In the genomic region with DNA sequence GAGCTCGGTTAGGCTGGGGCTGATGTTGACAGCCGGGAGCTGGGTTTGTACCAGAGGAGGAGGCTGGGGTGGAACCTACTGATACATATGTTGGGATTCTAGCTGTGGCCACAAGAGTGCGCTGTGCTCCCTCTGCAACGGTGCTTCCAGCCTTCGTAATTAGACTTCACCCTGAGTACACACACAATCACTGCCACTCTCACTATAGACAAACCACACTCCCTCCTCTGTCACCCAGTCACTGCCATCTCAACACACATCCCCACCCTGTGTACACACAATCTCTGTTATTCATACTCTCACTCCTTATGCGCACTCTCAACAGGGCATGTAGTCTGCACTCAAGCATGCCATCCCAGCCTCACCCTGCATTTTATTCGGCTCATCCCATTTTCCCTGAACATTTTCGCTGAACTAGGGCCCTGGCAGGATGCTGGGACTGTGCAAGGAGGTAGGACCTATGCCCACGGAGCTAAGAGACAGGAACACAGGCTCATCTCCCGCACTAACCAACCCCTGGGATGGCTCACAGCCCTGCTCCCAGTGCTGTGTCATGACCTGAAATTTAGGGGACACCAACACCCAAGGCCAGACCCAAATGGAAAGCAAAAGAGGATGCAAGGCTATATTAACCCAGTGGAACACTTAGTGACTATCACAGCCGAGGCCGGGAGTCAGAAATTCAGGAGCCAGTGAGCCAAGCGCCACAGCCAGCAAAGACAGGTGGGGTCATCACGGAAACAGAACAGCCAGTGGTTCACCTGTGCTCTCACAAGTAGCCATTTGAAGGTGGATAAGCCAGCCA, we compare ENCODE assay signal across 1 cellular context.
TF ChIP-seq lines count a peak whose summit lies in the region.

No MANE protein-coding gene starts in this region.

TF ChIP-seq in liver, 16 proteins besides CTCF, POLR2A, EP300 and RAD21:
- TF ChIP-seq, protein P1, sequence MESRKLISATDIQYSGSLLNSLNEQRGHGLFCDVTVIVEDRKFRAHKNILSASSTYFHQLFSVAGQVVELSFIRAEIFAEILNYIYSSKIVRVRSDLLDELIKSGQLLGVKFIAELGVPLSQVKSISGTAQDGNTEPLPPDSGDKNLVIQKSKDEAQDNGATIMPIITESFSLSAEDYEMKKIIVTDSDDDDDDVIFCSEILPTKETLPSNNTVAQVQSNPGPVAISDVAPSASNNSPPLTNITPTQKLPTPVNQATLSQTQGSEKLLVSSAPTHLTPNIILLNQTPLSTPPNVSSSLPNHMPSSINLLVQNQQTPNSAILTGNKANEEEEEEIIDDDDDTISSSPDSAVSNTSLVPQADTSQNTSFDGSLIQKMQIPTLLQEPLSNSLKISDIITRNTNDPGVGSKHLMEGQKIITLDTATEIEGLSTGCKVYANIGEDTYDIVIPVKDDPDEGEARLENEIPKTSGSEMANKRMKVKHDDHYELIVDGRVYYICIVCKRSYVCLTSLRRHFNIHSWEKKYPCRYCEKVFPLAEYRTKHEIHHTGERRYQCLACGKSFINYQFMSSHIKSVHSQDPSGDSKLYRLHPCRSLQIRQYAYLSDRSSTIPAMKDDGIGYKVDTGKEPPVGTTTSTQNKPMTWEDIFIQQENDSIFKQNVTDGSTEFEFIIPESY (IDR thresholded peaks at IDR 0.05), result no peak
- peak; percentile 74 for TF ChIP-seq SP1 (IDR thresholded peaks at IDR 0.05)
- peak; percentile 85 for TF ChIP-seq HNF4G (IDR thresholded peaks at IDR 0.05)
- no peak for TF ChIP-seq YY1 (IDR thresholded peaks at IDR 0.05)
- TF ChIP-seq RXRA (IDR thresholded peaks at IDR 0.05), result peak; percentile 35 to 52
- TF ChIP-seq FOXA1 (IDR thresholded peaks at IDR 0.05), result peak; percentile 79
- TF ChIP-seq REST (IDR thresholded peaks at IDR 0.05), result peak; percentile 30
- peak; percentile 84 to 94 for TF ChIP-seq HNF4A (conservative IDR thresholded peaks at IDR 0.05)
- peak; percentile 83 for TF ChIP-seq FOXA2 (IDR thresholded peaks at IDR 0.05)
- no peak for TF ChIP-seq TAF1 (conservative IDR thresholded peaks at IDR 0.05)
TF ChIP-seq in liver: peak in this region for 7.
